ENCODE assay signal across 19 cellular contexts in the genomic region with DNA sequence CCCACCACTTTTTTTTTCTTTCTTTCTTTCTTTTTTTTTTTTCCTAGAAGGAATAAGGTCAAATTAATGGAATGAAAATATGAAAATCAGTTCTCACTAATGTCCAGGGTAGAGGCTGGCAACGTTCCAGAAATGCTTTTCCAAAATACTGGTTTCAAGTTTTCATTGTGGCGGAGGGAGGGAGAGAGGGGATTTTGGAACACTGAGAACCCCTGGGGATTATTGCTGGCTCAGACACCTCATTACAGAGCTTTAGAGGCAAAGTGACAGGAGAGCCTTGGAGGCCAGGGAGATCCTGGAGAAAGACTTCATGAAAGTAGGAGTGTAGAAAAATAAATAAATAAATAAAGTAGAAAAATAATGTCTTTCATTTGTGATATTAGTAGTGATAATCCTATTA. TPM values are rescaled to one million over a fixed set of nuclear protein-coding genes. Genes with fewer than 3 reads are reported as not detected.
DNase-seq lines count a peak whose midpoint lies in the region; ATAC-seq and TF ChIP-seq lines count a peak whose summit lies in the region.
"Had no signal": no experiment of that assay in that cellular context is flagged by ENCODE, and none has a peak within 500 bp of the region (broad histone marks: within the 10 kb centered on the region; RNA-seq: fewer than 3 reads in every experiment).

No MANE protein-coding gene starts in this region.

- no peak overlapping the region for H3K4me3 ChIP-seq in neural progenitor cell
- H3K4me3 ChIP-seq: K562 had no signal

- H3K27ac Mint-ChIP-seq in neural progenitor cell = no peak overlapping the region
- H3K27ac Mint-ChIP-seq in stimulated activated naive CD8-positive, alpha-beta T cell treated with anti-CD3 and anti-CD28 coated beads, Interleukin-15, amount 100 ng/mL, for 72 hours = no peak overlapping the region
- H3K27ac Mint-ChIP-seq: CD4-positive, CD25-positive, alpha-beta regulatory T cell had no signal

- no peak for TF ChIP-seq CTCF in neural progenitor cell (IDR thresholded peaks at IDR 0.05)

- no peaks in the 10 kb centered on the region for H3K36me3 Mint-ChIP-seq in neural progenitor cell
- H3K36me3 Mint-ChIP-seq: CD4-positive, CD25-positive, alpha-beta regulatory T cell had no signal

- H4K20me1 ChIP-seq in neural progenitor cell (ENCODE audit: low read depth) = no peaks in the 10 kb centered on the region

- no peak overlapping the region for H2AFZ ChIP-seq in neural progenitor cell (replicated peaks)

- no peaks in the 10 kb centered on the region for H3K27me3 Mint-ChIP-seq in neural progenitor cell (ENCODE audit: insufficient read depth, low read depth)
- H3K27me3 Mint-ChIP-seq in stimulated activated naive CD8-positive, alpha-beta T cell treated with anti-CD3 and anti-CD28 coated beads, Interleukin-15, amount 100 ng/mL, for 72 hours = no peaks in the 10 kb centered on the region
- H3K27me3 Mint-ChIP-seq: CD4-positive, CD25-positive, alpha-beta regulatory T cell had no signal

- H3K4me2 ChIP-seq in neural progenitor cell = no peak overlapping the region

- H3F3A ChIP-seq in neural progenitor cell (ENCODE audit: low read depth) = no peaks in the 10 kb centered on the region

- no peak overlapping the region for H3K9ac ChIP-seq in neural progenitor cell

- peak; percentile 4 for DNase-seq in NCI-H2171 treated with DMSO at 0.1 percent for 48 hours (lab: John Stamatoyannopoulos, UW)
- no peak for DNase-seq in NCI-H2171 (lab: John Stamatoyannopoulos, UW)
- peak; percentile 26 for DNase-seq in NCI-H1092 (lab: John Stamatoyannopoulos, UW)
- peak; percentile 80 for DNase-seq in NCI-H69 (lab: John Stamatoyannopoulos, UW)
- peak; percentile 57 for DNase-seq in neural progenitor cell (ENCODE audit: low spot score)
- DNase-seq in stimulated activated naive CD8-positive, alpha-beta T cell treated with anti-CD3 and anti-CD28 coated beads, Interleukin-15, amount 100 ng/mL, for 72 hours = no peak
- no peak for DNase-seq in central memory CD4-positive, alpha-beta T cell
- DNase-seq: BE2C; Caco-2; CD4-positive, CD25-positive, alpha-beta regulatory T cell; GF-D8; NCI-H1436 treated with DMSO at 0.1 percent for 48 hours; NCI-H2029; T-helper 2 cell had no signal

- no peaks in the 10 kb centered on the region for H3K79me2 ChIP-seq in neural progenitor cell (ENCODE audit: low read depth)

- H3K4me1 Mint-ChIP-seq in neural progenitor cell = peaks cover 23% of the 10 kb centered on the region
- no peaks in the 10 kb centered on the region for H3K4me1 Mint-ChIP-seq in stimulated activated naive CD8-positive, alpha-beta T cell treated with anti-CD3 and anti-CD28 coated beads, Interleukin-15, amount 100 ng/mL, for 72 hours
- H3K4me1 Mint-ChIP-seq: CD4-positive, CD25-positive, alpha-beta regulatory T cell had no signal

- no peaks in the 10 kb centered on the region for H3K9me3 ChIP-seq in neural progenitor cell (ENCODE audit: low read depth)
- H3K9me3 ChIP-seq: BE2C, Caco-2 had no signal

- no peak overlapping the region for H3K27ac ChIP-seq in neural progenitor cell

- H3K9me3 Mint-ChIP-seq in neural progenitor cell = no peaks in the 10 kb centered on the region
- peaks cover 5% of the 10 kb centered on the region in 2 donors for H3K9me3 Mint-ChIP-seq in stimulated activated naive CD8-positive, alpha-beta T cell treated with anti-CD3 and anti-CD28 coated beads, Interleukin-15, amount 100 ng/mL, for 72 hours

- no peaks in the 10 kb centered on the region for H3K4me1 ChIP-seq in neural progenitor cell
- H3K4me1 ChIP-seq: BE2C had no signal

- no peak for ATAC-seq in GM19452 (IDR thresholded peaks at IDR 0.05; ENCODE audit: unreplicated experiment)
- no peak for ATAC-seq in stimulated activated naive CD8-positive, alpha-beta T cell treated with anti-CD3 and anti-CD28 coated beads, Interleukin-15, amount 100 ng/mL, for 72 hours
- ATAC-seq: HCT116, K562, Panc1 had no signal

- no peak overlapping the region for H3K4me3 Mint-ChIP-seq in neural progenitor cell
- no peak overlapping the region for H3K4me3 Mint-ChIP-seq in stimulated activated naive CD8-positive, alpha-beta T cell treated with anti-CD3 and anti-CD28 coated beads, Interleukin-15, amount 100 ng/mL, for 72 hours
- H3K4me3 Mint-ChIP-seq: CD4-positive, CD25-positive, alpha-beta regulatory T cell had no signal

- no peaks in the 10 kb centered on the region for H3K36me3 ChIP-seq in neural progenitor cell
- H3K36me3 ChIP-seq: BE2C had no signal

- H3K27me3 ChIP-seq in neural progenitor cell = no peaks in the 10 kb centered on the region
- H3K27me3 ChIP-seq: BE2C had no signal

RNA-seq across cellular contexts. Expression of a gene that starts 45.4 kb away (rescaled TPM):
- 3.9 and 5.6 TPM in 2 replicates for total RNA-seq in neural progenitor cell (ENCODE audit: low replicate concordance)
- total RNA-seq: A172; Caco-2; CD4-positive, CD25-positive, alpha-beta regulatory T cell had no signal

Comparison
In these comparisons a context has a peak if more than half of its experiments do, and no peak if none do; other contexts are left out.
1. DNase-seq: peak in NCI-H2171 treated with DMSO at 0.1 percent for 48 hours (single experiment), NCI-H1092 (single experiment), NCI-H69 (single experiment) and neural progenitor cell (single experiment); none in NCI-H2171 (single experiment), stimulated activated naive CD8-positive, alpha-beta T cell treated with anti-CD3 and anti-CD28 coated beads, Interleukin-15, amount 100 ng/mL, for 72 hours (0 of 2) and central memory CD4-positive, alpha-beta T cell (single experiment).